8 cellular contexts compared by ENCODE assay signal in genomic region chr1:243849089-243850012, GRCh38. TPM values are rescaled to one million over a fixed set of nuclear protein-coding genes. Genes with fewer than 3 reads are reported as not detected.
DNase-seq lines count a peak whose midpoint lies in the region; ATAC-seq, FAIRE-seq and TF ChIP-seq lines count a peak whose summit lies in the region.

No MANE protein-coding gene starts in this region.

- peak; percentile 87 for DNase-seq in DMS 273 (lab: John Stamatoyannopoulos, UW; ENCODE audit: unreplicated experiment)
- peak; percentile 37 for DNase-seq in GOT3 (lab: John Stamatoyannopoulos, UW)
- peak; percentile 18 to 88 (median 87) for DNase-seq in NCI-H1417 (lab: John Stamatoyannopoulos, UW)
- peak; percentile 53 for DNase-seq in mammary epithelial cell
- peak; percentile 78 to 79 (median 78) for DNase-seq in immature natural killer cell
- no peak for DNase-seq in small intestine

- peak overlapping the region; percentile 57 for H3K9ac ChIP-seq in mammary epithelial cell (ENCODE audit: insufficient read depth, low read length)

- H3K27ac ChIP-seq in mammary epithelial cell (ENCODE audit: insufficient read depth, low read depth, low read length) (peak overlapping the region; percentile 35), small intestine (ENCODE audit: low read depth in 1 of 2, low read length in 1 of 2) (peak overlapping the region; percentile 63 to 89)

- H3K79me2 ChIP-seq in mammary epithelial cell (ENCODE audit: insufficient read depth, low read length), result peaks cover 44% of the 10 kb centered on the region

- peaks cover 10% of the 10 kb centered on the region for H3K4me1 ChIP-seq in mammary epithelial cell (ENCODE audit: insufficient read depth, low read length)
- no peaks in the 10 kb centered on the region for H3K4me1 ChIP-seq in small intestine (ENCODE audit: control insufficient read depth in 2 of 2, insufficient read depth in 1 of 2, low read depth in 1 of 2, low read length in 1 of 2)

- no peaks in the 10 kb centered on the region for H3K27me3 ChIP-seq in mammary epithelial cell (ENCODE audit: insufficient read depth, low read length)
- peaks cover 0 to 3% of the 10 kb centered on the region in 2 donors for H3K27me3 ChIP-seq in small intestine (ENCODE audit: control insufficient read depth in 2 of 2, insufficient read depth in 2 of 2, low read length in 2 of 2)

- H3K36me3 ChIP-seq in mammary epithelial cell (ENCODE audit: insufficient read depth, low read length), result no peaks in the 10 kb centered on the region
- no peaks in the 10 kb centered on the region for H3K36me3 ChIP-seq in small intestine (ENCODE audit: control insufficient read depth in 2 of 2, insufficient read depth in 2 of 2, low read length in 2 of 2)

- CTCF ChIA-PET in mammary epithelial cell (lab: Charles Lee; ENCODE audit: low non-redundant PET), result no interaction called here

- TF ChIP-seq CTCF in WI38 (IDR thresholded peaks at IDR 0.05; ENCODE audit: low read depth, low read length), result no peak
- no peak for TF ChIP-seq CTCF in mammary epithelial cell (conservative IDR thresholded peaks at IDR 0.05 in 1 of 2, IDR thresholded peaks at IDR 0.05 in 1 of 2; ENCODE audit: extremely low read depth in 1 of 2, insufficient read depth in 1 of 2, low read depth in 1 of 2, low read length in 2 of 2)

- in situ Hi-C loops in mammary epithelial cell (cut with MboI; ENCODE audit: low sequenced_read_pairs in 2 of 2), result no loop called here

- H3K36me3 Mint-ChIP-seq in immature natural killer cell, result no peaks in the 10 kb centered on the region

- no peaks in the 10 kb centered on the region for H4K20me1 ChIP-seq in mammary epithelial cell (ENCODE audit: insufficient read depth, low read length)

- intact Hi-C loops in mammary epithelial cell (cut with micrococcal nuclease), result loop anchor here (2.0 to 5.0 kb wide), 3 partner anchors 93 to 423 kb away; no protein-coding TSS in a partner anchor

- peak overlapping the region; percentile 95 to 100 (median 98) for H3K27ac Mint-ChIP-seq in immature natural killer cell

- H3K27me3 Mint-ChIP-seq in immature natural killer cell (ENCODE audit: low read depth in 3 of 3), result peaks cover 12 to 20% (median 13%) of the 10 kb centered on the region in 3 donors

- WGBS in mammary epithelial cell (ENCODE audit: low coverage, missing lambda C conversion rate), result 14% methylated on average over 7 of the region's 80 CpGs
- 1 to 4% (median 2%) methylated on average over 37 to 80 of the region's 80 CpGs for whole genome bisulfite sequencing in small intestine, 3 donors

- H3K9me3 ChIP-seq in mammary epithelial cell (replicated peaks; ENCODE audit: insufficient read depth, low read length) (no peaks in the 10 kb centered on the region), small intestine (ENCODE audit: control insufficient read depth, low read depth) (no peaks in the 10 kb centered on the region)

- peaks cover 31 to 50% of the 10 kb centered on the region in 2 donors for H3K4me1 Mint-ChIP-seq in immature natural killer cell

- ATAC-seq in GM18861 (IDR thresholded peaks at IDR 0.05; ENCODE audit: unreplicated experiment), result no peak

- peak overlapping the region; percentile 92 to 98 (median 96) for H3K4me3 Mint-ChIP-seq in immature natural killer cell

- peak overlapping the region; percentile 79 for H3K4me2 ChIP-seq in mammary epithelial cell (ENCODE audit: insufficient read depth, low read depth, low read length)

- dilution Hi-C loops in mammary epithelial cell (cut with HindIII; ENCODE audit: low sequenced_read_pairs), result no loop called here

- BruUV-seq in mammary epithelial cell (replicated peaks; lab: Mats Ljungman, UMichigan), result no TSS peak

- no peak for FAIRE-seq in small intestine (lab: Jason Lieb, UNC)

- peak overlapping the region; percentile 65 for H2AFZ ChIP-seq in mammary epithelial cell (ENCODE audit: low read depth, low read length)

- H3K4me3 ChIP-seq in WI38 (ENCODE audit: low read depth, low read length) (peak overlapping the region; percentile 78), mammary epithelial cell (replicated peaks in 1 of 3; ENCODE audit: insufficient read depth in 1 of 3, low read depth in 2 of 3, low read length in 3 of 3) (peak overlapping the region; percentile 20 to 75 (median 68)), small intestine (ENCODE audit: low read depth in 1 of 2, low read length in 2 of 2) (peak overlapping the region; percentile 62 to 73)

- no peaks in the 10 kb centered on the region for H3K9me3 Mint-ChIP-seq in immature natural killer cell

RNA-seq across cellular contexts. Expression of gene AKT3, which starts 0.7 kb away (rescaled TPM):
- 10 to 100 TPM in 1 of 2 donors, 1 to 10 TPM in 1; 9.3 to 16.2 TPM for total RNA-seq in mammary epithelial cell
- polyA plus RNA-seq in mammary epithelial cell, result 11.2 TPM
- polyA minus RNA-seq in mammary epithelial cell, result 57.8 TPM
- 1 to 10 TPM; 2.5 to 7.3 (median 5.2) TPM for polyA plus RNA-seq in immature natural killer cell
- polyA plus RNA-seq in small intestine, result 1 to 10 TPM in 2 of 3 donors, under 1 TPM in 1; 0.45 to 8.6 (median 2.7) TPM
